11 cellular contexts compared by ENCODE assay signal in genomic region chr11:72154816-72155215, GRCh38. TPM values are rescaled to one million over a fixed set of nuclear protein-coding genes. Genes with fewer than 3 reads are reported as not detected.
"Had no signal": no experiment of that assay in that cellular context is flagged by ENCODE, and none has a peak within 500 bp of the region (broad histone marks: within the 10 kb centered on the region; RNA-seq: fewer than 3 reads in every experiment).

No MANE protein-coding gene starts in this region.

- H3K27ac Mint-ChIP-seq: HFFc6, IgD-negative memory B cell had no signal

- H3K27me3 Mint-ChIP-seq: IgD-negative memory B cell had no signal

- H3K4me3 Mint-ChIP-seq: HFFc6, IgD-negative memory B cell had no signal

- DNase-seq: GOT3, H7, HFFc6, KG1 had no signal

- H3K9me3 Mint-ChIP-seq: HFFc6, IgD-negative memory B cell had no signal

- H3K27ac ChIP-seq: HL-60 had no signal

- H3K9me3 ChIP-seq: HAP-1 had no signal

- H3K36me3 ChIP-seq: HAP-1 had no signal

- H3K4me1 Mint-ChIP-seq: IgD-negative memory B cell had no signal

- ATAC-seq: HCT116, HepG2 had no signal

- H3K4me3 ChIP-seq: HAP-1 had no signal

- H3K36me3 Mint-ChIP-seq: IgD-negative memory B cell had no signal

RNA-seq across cellular contexts. Expression of gene FOLR3, which starts 19.3 kb away (rescaled TPM):
- total RNA-seq: H4, H7, HepG2 had no signal

RNA-seq across cellular contexts. Expression of gene FOLR1, which starts 37.1 kb away (rescaled TPM):
- total RNA-seq: HepG2, HT1080 had no signal

RNA-seq across cellular contexts. Expression of gene TOMT, which starts 49.1 kb away (rescaled TPM):
- total RNA-seq: H4, HepG2, HFFc6 had no signal
